In genomic region chr11:47328449-47329390, GRCh38 we compare ENCODE assay signal across 13 cellular contexts. TPM values are rescaled to one million over a fixed set of nuclear protein-coding genes. Genes with fewer than 3 reads are reported as not detected.
DNase-seq lines count a peak whose midpoint lies in the region; ATAC-seq and TF ChIP-seq lines count a peak whose summit lies in the region.
"Had no signal": no experiment of that assay in that cellular context is flagged by ENCODE, and none has a peak within 500 bp of the region (broad histone marks: within the 10 kb centered on the region; RNA-seq: fewer than 3 reads in every experiment).

No MANE protein-coding gene starts in this region.

- TF ChIP-seq CTCF in foreskin keratinocyte (conservative IDR thresholded peaks at IDR 0.05), result no peak

- ATAC-seq in GM18909 (IDR thresholded peaks at IDR 0.05; ENCODE audit: poor library complexity, unreplicated experiment), result peak; percentile 72
- peak; percentile 79 for ATAC-seq in HG03108 (IDR thresholded peaks at IDR 0.05; ENCODE audit: unreplicated experiment)
- ATAC-seq in foreskin keratinocyte, result no peak
- ATAC-seq: stimulated activated naive CD8-positive, alpha-beta T cell treated with anti-CD3 and anti-CD28 coated beads, Interleukin-15, Interleukin-2, amounts not matched to agents 100 U/mL and 50 U/mL, for 24 hours had no signal

- no peaks in the 10 kb centered on the region for H3K4me1 ChIP-seq in foreskin keratinocyte

- no peaks in the 10 kb centered on the region for H3K27me3 ChIP-seq in foreskin keratinocyte

- no peak overlapping the region for H3K27ac ChIP-seq in foreskin keratinocyte

- DNase-seq in Ammon's horn (ENCODE audit: low spot score) (peak; percentile 57), ecto neural progenitor cell (ENCODE audit: low spot score) (peak; percentile 39), NCI-H2081 (lab: John Stamatoyannopoulos, UW) (no peak), NCI-H748 treated with DMSO at 0.1 percent for 48 hours (lab: John Stamatoyannopoulos, UW) (no peak), foreskin keratinocyte (no peak), DMS153 treated with DMSO at 0.1 percent for 48 hours (lab: John Stamatoyannopoulos, UW; ENCODE audit: unreplicated experiment) (no peak)
- DNase-seq: NCI-H524; stimulated activated naive CD8-positive, alpha-beta T cell treated with anti-CD3 and anti-CD28 coated beads, Interleukin-15, Interleukin-2, amounts not matched to agents 100 U/mL and 50 U/mL, for 24 hours had no signal

RNA-seq across cellular contexts. Expression of gene MYBPC3, which starts 23.8 kb away (rescaled TPM):
- not detected in 2 replicates for total RNA-seq in foreskin keratinocyte
- polyA plus RNA-seq in foreskin keratinocyte, result not detected in 2 replicates
- total RNA-seq: fibroblast of lung, lower leg skin had no signal
- polyA plus RNA-seq: BJ, fibroblast of lung had no signal

RNA-seq across cellular contexts. Expression of gene SPI1, which starts 49.6 kb away (rescaled TPM):
- total RNA-seq in foreskin keratinocyte, result not detected in 2 replicates
- polyA plus RNA-seq in foreskin keratinocyte, result not detected in 2 replicates
- total RNA-seq: fibroblast of lung had no signal
- polyA plus RNA-seq: BJ, fibroblast of lung had no signal

RNA-seq across cellular contexts. Expression of gene MADD, which starts 58.8 kb away (rescaled TPM):
- 15.3 and 16.8 TPM in 2 replicates for total RNA-seq in foreskin keratinocyte
- 7.7 and 8.0 TPM in 2 replicates for polyA plus RNA-seq in foreskin keratinocyte

Comparison
In these comparisons a context has a peak if more than half of its experiments do, and no peak if none do; other contexts are left out.
1. DNase-seq: peak in Ammon's horn (single experiment) and ecto neural progenitor cell (single experiment); none in NCI-H2081 (0 of 2), NCI-H748 treated with DMSO at 0.1 percent for 48 hours (single experiment), foreskin keratinocyte (0 of 2) and DMS153 treated with DMSO at 0.1 percent for 48 hours (single experiment).